ENCODE assay signal across 28 cellular contexts in genomic region chr9:23777328-23777727, GRCh38. TPM values are rescaled to one million over a fixed set of nuclear protein-coding genes. Genes with fewer than 3 reads are reported as not detected.
"Had no signal": no experiment of that assay in that cellular context is flagged by ENCODE, and none has a peak within 500 bp of the region (broad histone marks: within the 10 kb centered on the region; RNA-seq: fewer than 3 reads in every experiment).

No MANE protein-coding gene starts in this region.

- H3K27ac Mint-ChIP-seq: natural killer cell treated with Interleukin-12 subunit alpha and Interleukin-12 subunit beta and Interleukin-15 and Interleukin-18, amount 100 ng/mL, for 72 hours; type B pancreatic cell had no signal

- H3K36me3 ChIP-seq: gastroesophageal sphincter, heart right ventricle, left lung, prostate gland, right atrium auricular region, stomach, tibial artery had no signal

- H3K27me3 Mint-ChIP-seq: natural killer cell treated with Interleukin-12 subunit alpha and Interleukin-12 subunit beta and Interleukin-15 and Interleukin-18, amount 100 ng/mL, for 72 hours; type B pancreatic cell had no signal

- H3K27ac ChIP-seq: dorsolateral prefrontal cortex, epithelial cell of prostate, gastroesophageal sphincter, heart right ventricle, left lung, prostate gland, right atrium auricular region, stomach, testis, tibial artery had no signal

- H3K36me3 Mint-ChIP-seq: natural killer cell treated with Interleukin-12 subunit alpha and Interleukin-12 subunit beta and Interleukin-15 and Interleukin-18, amount 100 ng/mL, for 72 hours; type B pancreatic cell had no signal

- H3K9me3 ChIP-seq: gastroesophageal sphincter, heart right ventricle, left lung, prostate gland, right atrium auricular region, stomach, testis, tibial artery had no signal

- H3K4me3 ChIP-seq: dorsolateral prefrontal cortex, gastroesophageal sphincter, heart right ventricle, left lung, prostate gland, right atrium auricular region, smooth muscle cell, stomach, testis, tibial artery had no signal

- H3K4me3 Mint-ChIP-seq: endodermal cell; natural killer cell treated with Interleukin-12 subunit alpha and Interleukin-12 subunit beta and Interleukin-15 and Interleukin-18, amount 100 ng/mL, for 72 hours; neural crest cell; type B pancreatic cell had no signal

- H3K9me3 Mint-ChIP-seq: endodermal cell, neural crest cell, type B pancreatic cell had no signal

- DNase-seq: dorsolateral prefrontal cortex; effector CD8-positive, alpha-beta T cell; endodermal cell; foreskin fibroblast; heart right ventricle; hippocampal formation; left cardiac atrium; left lung; mammary epithelial cell; stimulated activated CD4-positive, alpha-beta T cell treated with anti-CD3 and anti-CD28 coated beads, Interleukin-12 subunit alpha, Interleukin-12 subunit beta, amount 100 ng/mL, for 4 hours; stimulated activated CD4-positive, alpha-beta T cell treated with anti-CD3 and anti-CD28 coated beads, Interleukin-1b, Interleukin-23, amount 100 ng/mL, for 48 hours; stimulated activated CD4-positive, alpha-beta T cell treated with anti-CD3 and anti-CD28 coated beads, Interleukin-4, amount 100 ng/mL, for 1 hour; stimulated activated CD8-positive, alpha-beta memory T cell treated with anti-CD3 and anti-CD28 coated beads, Interleukin-4, amount 100 ng/mL, for 48 hours; stimulated activated naive CD4-positive, alpha-beta T cell; stomach; tibial artery had no signal

- H3K4me2 ChIP-seq: smooth muscle cell had no signal

- H3K4me1 ChIP-seq: left lung, prostate gland, tibial artery had no signal

- FAIRE-seq: colon, islet of Langerhans had no signal

- H3K27me3 ChIP-seq: dorsolateral prefrontal cortex, gastroesophageal sphincter, heart right ventricle, left lung, right atrium auricular region, stomach, testis, tibial artery had no signal

RNA-seq across cellular contexts. Expression of gene ELAVL2, which starts 48.7 kb away (rescaled TPM):
- total RNA-seq: left cardiac atrium; mesenteric fat pad; natural killer cell treated with Interleukin-12 subunit alpha and Interleukin-12 subunit beta and Interleukin-15 and Interleukin-18, amount 100 ng/mL, for 72 hours had no signal
- polyA plus RNA-seq: smooth muscle cell had no signal
